In the genomic region with DNA sequence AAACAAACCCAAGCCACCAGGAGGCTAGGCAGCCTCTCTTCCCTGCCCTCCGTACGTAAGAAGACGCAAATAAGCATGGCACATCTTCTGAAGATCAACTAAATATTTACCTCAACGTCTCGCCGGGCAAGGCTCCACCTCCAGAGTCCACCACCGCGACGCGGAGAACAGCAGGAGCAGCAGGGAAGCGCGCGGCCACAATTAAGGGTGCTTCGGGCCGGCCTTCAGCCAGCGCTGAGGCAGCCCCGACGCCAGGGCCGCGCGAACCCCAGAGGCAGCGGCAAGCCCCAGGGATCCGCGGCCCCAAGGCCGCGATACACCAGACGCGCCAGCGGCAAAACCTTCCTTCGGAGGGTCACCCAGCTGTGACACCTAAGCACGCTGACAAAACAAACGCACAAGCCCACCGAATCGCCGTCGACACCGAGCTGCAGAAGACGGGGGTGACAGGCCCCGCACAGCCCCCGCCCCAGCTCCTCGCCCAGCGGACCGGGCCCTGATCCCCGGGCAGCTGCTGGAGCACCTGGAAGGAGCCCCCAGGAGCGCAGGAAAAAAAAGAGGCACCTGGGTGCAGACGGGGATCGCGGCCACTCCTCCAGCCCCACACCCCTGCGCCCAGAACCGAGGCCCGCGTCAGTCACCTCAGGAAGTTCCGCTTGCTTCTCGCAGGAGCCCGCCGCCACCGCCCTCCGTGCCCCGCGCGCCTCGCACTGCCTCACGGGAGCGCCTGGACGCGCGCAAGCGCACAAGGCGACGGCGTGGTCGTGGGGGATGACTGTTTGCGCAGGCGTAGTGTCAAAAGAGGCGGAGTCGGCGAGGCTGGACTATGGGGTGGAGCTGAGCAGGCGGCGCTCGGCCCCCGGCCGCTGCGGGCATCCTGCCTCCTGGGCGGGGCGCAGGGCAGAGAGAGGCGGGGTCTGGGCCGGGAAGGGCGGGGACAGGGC, we compare ENCODE assay signal across 8 cellular contexts. TPM values are rescaled to one million over a fixed set of nuclear protein-coding genes. Genes with fewer than 3 reads are reported as not detected.
DNase-seq lines count a peak whose midpoint lies in the region; ATAC-seq, FAIRE-seq and TF ChIP-seq lines count a peak whose summit lies in the region.

A gene with protein sequence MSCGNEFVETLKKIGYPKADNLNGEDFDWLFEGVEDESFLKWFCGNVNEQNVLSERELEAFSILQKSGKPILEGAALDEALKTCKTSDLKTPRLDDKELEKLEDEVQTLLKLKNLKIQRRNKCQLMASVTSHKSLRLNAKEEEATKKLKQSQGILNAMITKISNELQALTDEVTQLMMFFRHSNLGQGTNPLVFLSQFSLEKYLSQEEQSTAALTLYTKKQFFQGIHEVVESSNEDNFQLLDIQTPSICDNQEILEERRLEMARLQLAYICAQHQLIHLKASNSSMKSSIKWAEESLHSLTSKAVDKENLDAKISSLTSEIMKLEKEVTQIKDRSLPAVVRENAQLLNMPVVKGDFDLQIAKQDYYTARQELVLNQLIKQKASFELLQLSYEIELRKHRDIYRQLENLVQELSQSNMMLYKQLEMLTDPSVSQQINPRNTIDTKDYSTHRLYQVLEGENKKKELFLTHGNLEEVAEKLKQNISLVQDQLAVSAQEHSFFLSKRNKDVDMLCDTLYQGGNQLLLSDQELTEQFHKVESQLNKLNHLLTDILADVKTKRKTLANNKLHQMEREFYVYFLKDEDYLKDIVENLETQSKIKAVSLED (minus strand): TSS at position 712 of the 944 bp plus-strand sequence. CDS start 1,175 bp downstream, outside the sequence.
A gene (minus strand): TSS at position 712 of the 944 bp plus-strand sequence. CDS start 12,890 bp downstream, outside the sequence.

- POLR2A ChIA-PET in T-cell (lab: Charles Lee) = interaction anchor here (0.6 to 2.0 kb wide), 9 partner anchors 11 to 570 kb away, joined by 3 to 14 read pairs (median 3); a partner anchor contains a TSS

- ATAC-seq in HG02852 (IDR thresholded peaks at IDR 0.05; ENCODE audit: unreplicated experiment) (peak; percentile 88), T-cell (replicated peaks in 1 of 4) (peak; percentile 88 to 97 (median 94)), left ventricle myocardium superior (peak; percentile 97)

- FAIRE-seq in urothelium cell line (lab: Jason Lieb, UNC) = peak; percentile 88

- in situ Hi-C loops in GM13976 (cut with MboI; ENCODE audit: low sequenced_read_pairs, unreplicated experiment) = no loop called here

- H3K4me3 Mint-ChIP-seq in T-cell = peak within 1 kb of the TSS; percentile 87 to 93 (median 92)

- intact Hi-C loops in left ventricle myocardium superior (cut with micrococcal nuclease) = no loop called here

- peaks cover 57 to 66% (median 63%) of the 10 kb centered on the region in 3 donors for H3K4me1 Mint-ChIP-seq in T-cell

- H3K9me3 Mint-ChIP-seq in T-cell = no peaks in the 10 kb centered on the region

- CTCF ChIA-PET in T-cell (lab: Charles Lee) = interaction anchor here (0.6 to 1.9 kb wide), 10 partner anchors 18 to 177 kb away, joined by 3 to 8 read pairs (median 4); a partner anchor contains a TSS

- no peak for TF ChIP-seq CTCF in GM13976 (IDR thresholded peaks at IDR 0.05; ENCODE audit: borderline replicate concordance, control extremely low read depth, extremely low read depth, insufficient read depth, missing control alignments)

- peaks cover 25% of the 10 kb centered on the region for H3K36me3 Mint-ChIP-seq in T-cell

- H3K27me3 Mint-ChIP-seq in T-cell = no peaks in the 10 kb centered on the region

- H3K27ac Mint-ChIP-seq in T-cell = peak within 1 kb of the TSS; percentile 83 to 85

- DNase-seq in GM13976 (ENCODE audit: low spot score) (peak; percentile 100), NCI-H146 (lab: John Stamatoyannopoulos, UW) (peak; percentile 97), T-cell (peak; percentile 95 to 100 (median 98)), amygdala (lab: John Stamatoyannopoulos, UW) (peak; percentile 82 to 99 (median 96)), left ventricle myocardium superior (peak; percentile 99), pulmonary artery endothelial cell (ENCODE audit: low read depth, low spot score) (peak; percentile 88), urothelium cell line (ENCODE audit: low spot score) (peak; percentile 97)

RNA-seq across cellular contexts. Expression of the first gene that starts in this region (rescaled TPM):
- total RNA-seq in T-cell = 10 to 100 TPM; 29.3 to 94.0 (median 31.2) TPM
- total RNA-seq in left ventricle myocardium superior = 8.2 TPM
- total RNA-seq in pulmonary artery endothelial cell = 9.0 and 16.8 TPM in 2 replicates

RNA-seq across cellular contexts. Expression of the second gene that starts in this region (rescaled TPM):
- 1 to 10 TPM; 2.5 to 3.7 (median 2.7) TPM for total RNA-seq in T-cell
- total RNA-seq in left ventricle myocardium superior = 1.9 TPM
- 2.0 and 4.8 TPM in 2 replicates for total RNA-seq in pulmonary artery endothelial cell

Comparison
In these comparisons a context has a peak if more than half of its experiments do, and no peak if none do; other contexts are left out.
1. Peak in every context shown above with its lines: DNase-seq and ATAC-seq.